Comparison of ENCODE assay signal across 20 cellular contexts in genomic region chr2:64845273-64845905, GRCh38.
DNase-seq lines count a peak whose midpoint lies in the region; ATAC-seq, FAIRE-seq and TF ChIP-seq lines count a peak whose summit lies in the region.
"Had no signal": no experiment of that assay in that cellular context is flagged by ENCODE, and none has a peak within 500 bp of the region (broad histone marks: within the 10 kb centered on the region; RNA-seq: fewer than 3 reads in every experiment).

No MANE protein-coding gene starts in this region.

- peaks cover 10% of the 10 kb centered on the region; the same call in 2 of the 3 replicates for H3K4me1 ChIP-seq in A549

- no peak for FAIRE-seq in A549 (lab: Jason Lieb, UNC)
- FAIRE-seq: GM18507, HTR-8/SVneo had no signal

- H3K4me3 ChIP-seq in A549 = no peak overlapping the region

- no peak for TF ChIP-seq POLR2A in A549 (IDR thresholded peaks at IDR 0.05; ENCODE audit: low read length)

- POLR2A ChIA-PET in A549 (lab: Yijun Ruan, JAX) = no interaction called here

- H3K36me3 Mint-ChIP-seq in T-helper 17 cell (ENCODE audit: low read depth) (peaks cover 4% of the 10 kb centered on the region), neural crest cell (ENCODE audit: low read depth) (no peaks in the 10 kb centered on the region)

- H3K4me3 Mint-ChIP-seq in T-helper 17 cell = no peak overlapping the region
- no peak overlapping the region for H3K4me3 Mint-ChIP-seq in neural crest cell

- ATAC-seq in A549 = no peak
- no peak for ATAC-seq in T-helper 17 cell
- ATAC-seq in GM21825 (IDR thresholded peaks at IDR 0.05; ENCODE audit: unreplicated experiment) = no peak
- ATAC-seq: Panc1 had no signal

- H3K9me3 Mint-ChIP-seq in neural crest cell = peaks cover 12% of the 10 kb centered on the region

- WGBS in A549 (ENCODE audit: missing lambda C conversion rate) = 83% methylated on average over 2 of the region's 2 CpGs

- DNase-seq in A549 (ENCODE audit: low read depth in 1 of 2, low spot score in 1 of 2) (no peak), CD1c-positive myeloid dendritic cell (ENCODE audit: extremely low spot score) (peak; percentile 37), T-helper 17 cell (no peak), neural crest cell (ENCODE audit: low read depth, low spot score) (no peak), mesenteric fat pad (ENCODE audit: low spot score) (no peak), kidney tubule cell (ENCODE audit: low spot score) (no peak)
- no peak for DNase-seq in stimulated activated CD4-positive, alpha-beta T cell treated with anti-CD3 and anti-CD28 coated beads, Interleukin-2, amount 100 ng/mL, for 24 hours
- DNase-seq: H7, MM.1S, NCI-H1694, NCI-H2029 treated with DMSO at 0.1 percent for 48 hours, NCI-H526 treated with DMSO at 0.1 percent for 48 hours, SHP77 had no signal

- no peaks in the 10 kb centered on the region for H3K9me3 ChIP-seq in A549
- no peaks in the 10 kb centered on the region for H3K9me3 ChIP-seq in T-helper 17 cell (ENCODE audit: control insufficient read depth, low read length, poor library complexity, severe bottlenecking)

- H3K27ac Mint-ChIP-seq in T-helper 17 cell (peak overlapping the region; percentile 12), neural crest cell (ENCODE audit: unreplicated experiment) (peak overlapping the region; percentile 20)

- peaks cover 2% of the 10 kb centered on the region for H3K4me1 Mint-ChIP-seq in T-helper 17 cell
- peaks cover 31% of the 10 kb centered on the region for H3K4me1 Mint-ChIP-seq in neural crest cell

- TF ChIP-seq RAD21 in A549 (conservative IDR thresholded peaks at IDR 0.05 in 1 of 2, IDR thresholded peaks at IDR 0.05 in 1 of 2) = no peak

- peak overlapping the region in 1 of 2 experiments; percentile 17; a peak in 1 of 6 replicates for H3K27ac ChIP-seq in A549
- H3K27ac ChIP-seq: C4-2B, KMS-11, RWPE1 had no signal

- no peak overlapping the region; the same call in 2 of the 3 replicates for H3K4me2 ChIP-seq in A549
- H3K4me2 ChIP-seq: KMS-11 had no signal

- TF ChIP-seq EP300 in A549 (IDR thresholded peaks at IDR 0.05) = no peak

- TF ChIP-seq CTCF in A549 (IDR thresholded peaks at IDR 0.05) = no peak
- TF ChIP-seq CTCF in neural crest cell (conservative IDR thresholded peaks at IDR 0.05) = no peak

- H3K27me3 Mint-ChIP-seq in T-helper 17 cell = no peaks in the 10 kb centered on the region
- H3K27me3 Mint-ChIP-seq in neural crest cell (ENCODE audit: low read depth) = no peaks in the 10 kb centered on the region

- CTCF ChIA-PET in A549 (lab: Yijun Ruan, JAX) = interaction anchor here (1.7 to 1.8 kb wide), 2 partner anchors 12 to 14 kb away, joined by 4 to 6 read pairs; no protein-coding TSS in a partner anchor

TF ChIP-seq in A549, 52 proteins besides CTCF, POLR2A, EP300 and RAD21:
- TF ChIP-seq ZC3H11A (IDR thresholded peaks at IDR 0.05) = no peak
- no peak for TF ChIP-seq RCOR1 (IDR thresholded peaks at IDR 0.05; ENCODE audit: low read depth, low read length)
- TF ChIP-seq POLR2AphosphoS2 (conservative IDR thresholded peaks at IDR 0.05; ENCODE audit: low read length) = no peak
- no peak for TF ChIP-seq EHF (CRISPR knock-in tag; IDR thresholded peaks at IDR 0.05)
- peak; percentile 93 for TF ChIP-seq MAFK (IDR thresholded peaks at IDR 0.05; ENCODE audit: partially characterized antibody)
- TF ChIP-seq TFCP2L1 (CRISPR knock-in tag; IDR thresholded peaks at IDR 0.05) = no peak
- no peak for TF ChIP-seq HOXB13 (CRISPR knock-in tag; IDR thresholded peaks at IDR 0.05; ENCODE audit: low read depth)
- no peak for TF ChIP-seq ZFP36 (IDR thresholded peaks at IDR 0.05; ENCODE audit: borderline replicate concordance, partially characterized antibody)
